9 cellular contexts compared by ENCODE assay signal in genomic region chr17:81398170-81398854, GRCh38. TPM values are rescaled to one million over a fixed set of nuclear protein-coding genes. Genes with fewer than 3 reads are reported as not detected.
A peak's percentile ranks its signal among the peaks of the same experiment; 100 is the strongest.
DNase-seq lines count a peak whose midpoint lies in the region; ATAC-seq and TF ChIP-seq lines count a peak whose summit lies in the region.
"Had no signal": no experiment of that assay in that cellular context is flagged by ENCODE, and none has a peak within 500 bp of the region (broad histone marks: within the 10 kb centered on the region; RNA-seq: fewer than 3 reads in every experiment).

No MANE protein-coding gene starts in this region.

- H3K27me3 ChIP-seq in hepatocyte (no peaks in the 10 kb centered on the region), smooth muscle cell (ENCODE audit: low read depth) (no peaks in the 10 kb centered on the region)

- peaks cover 24% of the 10 kb centered on the region for H3F3A ChIP-seq in smooth muscle cell (ENCODE audit: low read depth)

- H3K4me2 ChIP-seq in hepatocyte = peak overlapping the region; percentile 95
- H3K4me2 ChIP-seq in smooth muscle cell = peak overlapping the region; percentile 100

- peaks cover 58% of the 10 kb centered on the region for H3K27me3 Mint-ChIP-seq in activated T-cell treated with anti-CD3 and anti-CD28 coated beads, Interleukin-2, amount 50 U/mL, for 72 hours (ENCODE audit: low read depth)

- H3K9me3 ChIP-seq in hepatocyte (ENCODE audit: low read depth) = no peaks in the 10 kb centered on the region
- H3K9me3 ChIP-seq in smooth muscle cell (replicated peaks; ENCODE audit: low read depth) = no peaks in the 10 kb centered on the region

- peak overlapping the region; percentile 31 for H3K4me3 ChIP-seq in hepatocyte
- H3K4me3 ChIP-seq in smooth muscle cell = peak overlapping the region; percentile 88

- ATAC-seq in activated T-cell treated with anti-CD3 and anti-CD28 coated beads, Interleukin-2, amount 50 U/mL, for 72 hours (replicated peaks in 1 of 2) = no peak
- no peak for ATAC-seq in HG02642 (IDR thresholded peaks at IDR 0.05; ENCODE audit: poor library complexity, unreplicated experiment)

- H3K4me1 ChIP-seq in hepatocyte (ENCODE audit: insufficient read depth) (peaks cover 41% of the 10 kb centered on the region), smooth muscle cell (ENCODE audit: low read depth) (peaks cover 45% of the 10 kb centered on the region)

- peaks cover 4 to 6% of the 10 kb centered on the region in 2 donors for H3K36me3 Mint-ChIP-seq in activated T-cell treated with anti-CD3 and anti-CD28 coated beads, Interleukin-2, amount 50 U/mL, for 72 hours (ENCODE audit: insufficient read depth in 2 of 2)

- H3K36me3 ChIP-seq in hepatocyte (replicated peaks; ENCODE audit: insufficient read depth, low read depth) (no peaks in the 10 kb centered on the region), smooth muscle cell (ENCODE audit: low read depth) (no peaks in the 10 kb centered on the region)

- H3K27ac Mint-ChIP-seq in activated T-cell treated with anti-CD3 and anti-CD28 coated beads, Interleukin-2, amount 50 U/mL, for 72 hours = peak overlapping the region; percentile 54

- 4% methylated on average over 47 of the region's 49 CpGs for WGBS in hepatocyte (ENCODE audit: low lambda C conversion rate, missing lambda C conversion rate)
- WGBS in smooth muscle cell (ENCODE audit: low lambda C conversion rate) = 3% methylated on average over 46 of the region's 49 CpGs

- no peak for TF ChIP-seq CTCF in hepatocyte (IDR thresholded peaks at IDR 0.05; ENCODE audit: poor library complexity)
- TF ChIP-seq CTCF in smooth muscle cell (IDR thresholded peaks at IDR 0.05; ENCODE audit: borderline replicate concordance, insufficient read depth, poor library complexity, severe bottlenecking) = no peak

- DNase-seq in NCI-H1105 (lab: John Stamatoyannopoulos, UW) (peak; percentile 22), NCI-H1105 treated with DMSO at 0.1 percent for 48 hours (lab: John Stamatoyannopoulos, UW) (no peak), hepatocyte (ENCODE audit: low spot score) (peak; percentile 76), smooth muscle cell (lab: John Stamatoyannopoulos, UW; ENCODE audit: unreplicated experiment) (no peak), NCI-H128 (lab: John Stamatoyannopoulos, UW; ENCODE audit: unreplicated experiment) (no peak)
- DNase-seq in activated T-cell treated with anti-CD3 and anti-CD28 coated beads, Interleukin-2, amount 50 U/mL, for 72 hours = no peak
- no peak for DNase-seq in stimulated activated CD4-positive, alpha-beta T cell treated with anti-CD3 and anti-CD28 coated beads, Interleukin-1b, Interleukin-23, amount 100 ng/mL, for 48 hours

- no peaks in the 10 kb centered on the region for H3K9me3 Mint-ChIP-seq in activated T-cell treated with anti-CD3 and anti-CD28 coated beads, Interleukin-2, amount 50 U/mL, for 72 hours

- no peaks in the 10 kb centered on the region for H3K9me2 ChIP-seq in hepatocyte (replicated peaks; ENCODE audit: insufficient read depth)

- H3K9ac ChIP-seq in smooth muscle cell (ENCODE audit: low read depth) = peak overlapping the region; percentile 92

- peak overlapping the region; percentile 87 to 90 for H3K4me3 Mint-ChIP-seq in activated T-cell treated with anti-CD3 and anti-CD28 coated beads, Interleukin-2, amount 50 U/mL, for 72 hours

- H3K79me2 ChIP-seq in hepatocyte = peaks cover 78% of the 10 kb centered on the region
- H3K79me2 ChIP-seq in smooth muscle cell (ENCODE audit: low read depth) = peaks cover 78% of the 10 kb centered on the region

- H3K27ac ChIP-seq in hepatocyte (peak overlapping the region; percentile 96), smooth muscle cell (ENCODE audit: low read depth) (peak overlapping the region; percentile 85)

- peaks cover 30% of the 10 kb centered on the region for H3K4me1 Mint-ChIP-seq in activated T-cell treated with anti-CD3 and anti-CD28 coated beads, Interleukin-2, amount 50 U/mL, for 72 hours (ENCODE audit: low read depth)

- H2AFZ ChIP-seq in hepatocyte (peak overlapping the region; percentile 15), smooth muscle cell (ENCODE audit: low read depth) (peak overlapping the region; percentile 82)

- H4K20me1 ChIP-seq in hepatocyte (ENCODE audit: insufficient read depth, poor library complexity, severe bottlenecking) = no peaks in the 10 kb centered on the region
- H4K20me1 ChIP-seq in smooth muscle cell (ENCODE audit: low read depth) = peaks cover 8% of the 10 kb centered on the region

RNA-seq across cellular contexts. Expression of gene BAHCC1, which starts 3.1 kb away (rescaled TPM):
- under 1 TPM; 0.02 to 0.14 TPM for total RNA-seq in activated T-cell treated with anti-CD3 and anti-CD28 coated beads, Interleukin-2, amount 50 U/mL, for 72 hours
- total RNA-seq in hepatocyte (6.6 and 8.6 TPM in 2 replicates), smooth muscle cell (4.6 and 5.4 TPM in 2 replicates)
- polyA plus RNA-seq in hepatocyte (6.4 and 7.9 TPM in 2 replicates), smooth muscle cell (3.2 and 3.9 TPM in 2 replicates)
- total RNA-seq: activated CD8-positive, alpha-beta memory T cell treated with anti-CD3 and anti-CD28 coated beads for 36 hours had no signal

Comparison
In these comparisons a context has a peak if more than half of its experiments do, and no peak if none do; other contexts are left out.
1. DNase-seq: peak in NCI-H1105 (single experiment) and hepatocyte (single experiment); none in NCI-H1105 treated with DMSO at 0.1 percent for 48 hours (single experiment), activated T-cell treated with anti-CD3 and anti-CD28 coated beads, Interleukin-2, amount 50 U/mL, for 72 hours (0 of 2), smooth muscle cell (single experiment), stimulated activated CD4-positive, alpha-beta T cell treated with anti-CD3 and anti-CD28 coated beads, Interleukin-1b, Interleukin-23, amount 100 ng/mL, for 48 hours (single experiment) and NCI-H128 (single experiment).